8 cellular contexts compared by ENCODE assay signal in genomic region chr3:101849714-101850326, GRCh38. TPM values are rescaled to one million over a fixed set of nuclear protein-coding genes. Genes with fewer than 3 reads are reported as not detected.
A peak's percentile ranks its signal among the peaks of the same experiment; 100 is the strongest.
DNase-seq lines count a peak whose midpoint lies in the region; ATAC-seq, FAIRE-seq and TF ChIP-seq lines count a peak whose summit lies in the region.

No MANE protein-coding gene starts in this region.

- no peaks in the 10 kb centered on the region for H3K9me3 Mint-ChIP-seq in activated naive CD4-positive, alpha-beta T cell treated with anti-CD3 and anti-CD28 coated beads, Interleukin-2, amount 50 U/mL, for 72 hours

- H3K9me3 ChIP-seq in A549 = no peaks in the 10 kb centered on the region
- no peaks in the 10 kb centered on the region for H3K9me3 ChIP-seq in right atrium auricular region
- H3K9me3 ChIP-seq in sigmoid colon = no peaks in the 10 kb centered on the region

- peak overlapping the region; percentile 99 to 100 for H3K27ac Mint-ChIP-seq in activated naive CD4-positive, alpha-beta T cell treated with anti-CD3 and anti-CD28 coated beads, Interleukin-2, amount 50 U/mL, for 72 hours

- TF ChIP-seq RAD21 in A549 (conservative IDR thresholded peaks at IDR 0.05 in 1 of 2, IDR thresholded peaks at IDR 0.05 in 1 of 2) = peak in 1 of 2 experiments; percentile 40; a peak in 2 of 5 replicates

- H3K4me3 ChIP-seq in A549 (peak overlapping the region; percentile 84), right atrium auricular region (peak overlapping the region; percentile 86 to 94), sigmoid colon (peak overlapping the region; percentile 69 to 95 (median 92))

- peak overlapping the region; percentile 96 to 98 for H3K27ac ChIP-seq in A549
- peak overlapping the region; percentile 90 for H3K27ac ChIP-seq in RWPE1
- peak overlapping the region; percentile 98 to 99 for H3K27ac ChIP-seq in right atrium auricular region
- peak overlapping the region; percentile 94 to 99 (median 98) for H3K27ac ChIP-seq in sigmoid colon

- TF ChIP-seq CTCF in A549 (IDR thresholded peaks at IDR 0.05) (peak; percentile 26; the same call in 2 of the 3 replicates), RWPE1 (conservative IDR thresholded peaks at IDR 0.05; ENCODE audit: low read depth) (0 out of 2 replicates have a peak, but pooled peaks have one; percentile 14), right atrium auricular region (IDR thresholded peaks at IDR 0.05) (peak in 1 of 2 donors; percentile 8), sigmoid colon (IDR thresholded peaks at IDR 0.05) (no peak)

- WGBS in A549 (ENCODE audit: missing lambda C conversion rate) = 2% methylated on average over 27 of the region's 67 CpGs
- WGBS in sigmoid colon, 2 donors = 0% methylated on average over 67 of the region's 67 CpGs

- peak; percentile 50 to 55 for ATAC-seq in A549
- ATAC-seq in GM18508 (IDR thresholded peaks at IDR 0.05; ENCODE audit: insufficient read depth, unreplicated experiment) = peak; percentile 8
- ATAC-seq in HG03025 (IDR thresholded peaks at IDR 0.05; ENCODE audit: low FRiP score, unreplicated experiment) = peak; percentile 35
- peak; percentile 21 to 30 for ATAC-seq in activated naive CD4-positive, alpha-beta T cell treated with anti-CD3 and anti-CD28 coated beads, Interleukin-2, amount 50 U/mL, for 72 hours

- H3K27me3 ChIP-seq in right atrium auricular region (no peaks in the 10 kb centered on the region), sigmoid colon (no peaks in the 10 kb centered on the region)

- FAIRE-seq in A549 (lab: Jason Lieb, UNC) = no peak

- intact Hi-C loops in sigmoid colon (cut with DNase I) = loop anchor here (1.0 to 5.0 kb wide), 7 partner anchors 21 to 377 kb away; partner anchors contain the start of genes NXPE3 and ZBTB11

- H3K36me3 ChIP-seq in right atrium auricular region = peaks cover 32% of the 10 kb centered on the region
- H3K36me3 ChIP-seq in sigmoid colon = peaks cover 26 to 31% (median 27%) of the 10 kb centered on the region in 4 donors

- DNase-seq in A549 (ENCODE audit: low read depth in 1 of 2, low spot score in 1 of 2) = peak in 1 of 2 experiments; percentile 30
- no peak for DNase-seq in RWPE1 (ENCODE audit: low spot score)
- peak; percentile 57 to 75 for DNase-seq in activated naive CD4-positive, alpha-beta T cell treated with anti-CD3 and anti-CD28 coated beads, Interleukin-2, amount 50 U/mL, for 72 hours (ENCODE audit: low spot score in 2 of 2)
- no peak for DNase-seq in right atrium auricular region (ENCODE audit: low spot score)
- DNase-seq in sigmoid colon = peak; percentile 74
- DNase-seq in HuH-7 (ENCODE audit: low spot score) = no peak

- CTCF ChIA-PET in A549 (lab: Yijun Ruan, JAX) (interaction anchor here (0.5 to 2.2 kb wide), 11 partner anchors 10 to 376 kb away, joined by 3 to 14 read pairs (median 3); no protein-coding TSS in a partner anchor), RWPE1 (lab: Yijun Ruan, JAX) (interaction anchor here (0.6 to 1.4 kb wide), 4 partner anchors 22 to 375 kb away, joined by 4 to 7 read pairs (median 4); no protein-coding TSS in a partner anchor)

- POLR2A ChIA-PET in A549 (lab: Yijun Ruan, JAX) (interaction anchor here (0.6 to 2.9 kb wide), 35 partner anchors 8 to 379 kb away, joined by 3 to 37 read pairs (median 6); partner anchors contain the start of genes CEP97 and NXPE3), RWPE1 (lab: Yijun Ruan, JAX; ENCODE audit: low non-redundant PET) (interaction anchor here (0.6 to 2.0 kb wide), 7 partner anchors 8 to 310 kb away, joined by 3 to 15 read pairs (median 3); no protein-coding TSS in a partner anchor)

- TF ChIP-seq EP300 in A549 (IDR thresholded peaks at IDR 0.05) (no peak), sigmoid colon (IDR thresholded peaks at IDR 0.05) (no peak)

- TF ChIP-seq POLR2A in A549 (IDR thresholded peaks at IDR 0.05; ENCODE audit: low read length) (no peak), sigmoid colon (IDR thresholded peaks at IDR 0.05) (no peak)

- H3K36me3 Mint-ChIP-seq in activated naive CD4-positive, alpha-beta T cell treated with anti-CD3 and anti-CD28 coated beads, Interleukin-2, amount 50 U/mL, for 72 hours = peaks cover 50 to 52% of the 10 kb centered on the region in 2 donors

- H3K4me2 ChIP-seq in A549 = peak overlapping the region; percentile 90

- H3K4me1 ChIP-seq in A549 (peaks cover 46% of the 10 kb centered on the region), right atrium auricular region (peaks cover 0 to 24% of the 10 kb centered on the region in 2 donors), sigmoid colon (peaks cover 0 to 40% (median 27%) of the 10 kb centered on the region in 4 donors)

TF ChIP-seq in A549, 52 proteins besides CTCF, POLR2A, EP300 and RAD21:
- TF ChIP-seq JUN (IDR thresholded peaks at IDR 0.05) = peak; percentile 11 to 79; a peak in 4 of 5 replicates
- no peak for TF ChIP-seq RNF2 (IDR thresholded peaks at IDR 0.05; ENCODE audit: borderline replicate concordance, low read depth)

RNA-seq across cellular contexts. Expression of gene NFKBIZ, which starts 0.5 kb away (rescaled TPM):
- polyA plus RNA-seq in A549 (2011; rRNA removed) = 32.9 and 36.1 TPM in 2 replicates
- 10.4 and 12.9 TPM in 2 replicates for polyA plus RNA-seq in A549 (2012; cell fraction: cytosol; rRNA removed)
- 63.5 and 66.0 TPM in 2 replicates for polyA plus RNA-seq in A549 (2012; cell fraction: nucleus; rRNA removed)
- 14.4 to 19.8 TPM (median 16.6 TPM) in 3 replicates for polyA plus RNA-seq in A549 (2017; fragmentation: RNase III; extraction: RNeasy Plus Mini Kit Qiagen cat#74134 plus additional on column Dnase treatment)
- 108 and 121 TPM in 2 replicates for polyA minus RNA-seq in A549 (2011; rRNA and poly(A)+ RNA removed)
- 10 to 100 TPM; 57.3 to 62.6 TPM for total RNA-seq in activated naive CD4-positive, alpha-beta T cell treated with anti-CD3 and anti-CD28 coated beads, Interleukin-2, amount 50 U/mL, for 72 hours
- total RNA-seq in right atrium auricular region = 10 to 100 TPM; 26.6 to 28.7 TPM
- total RNA-seq in sigmoid colon = 100 to 1,000 TPM in 1 of 4 donors, 10 to 100 TPM in 3; 49.9 to 121 (median 58.1) TPM
- polyA plus RNA-seq in sigmoid colon = 10 to 100 TPM in 2 of 3 donors, 1 to 10 TPM in 1; 4.2 to 55.0 (median 14.3) TPM

Comparison
In these comparisons a context has a peak if more than half of its experiments do, and no peak if none do; other contexts are left out.
1. DNase-seq: peak in activated naive CD4-positive, alpha-beta T cell treated with anti-CD3 and anti-CD28 coated beads, Interleukin-2, amount 50 U/mL, for 72 hours (2 of 2) and sigmoid colon (single experiment); none in RWPE1 (single experiment), right atrium auricular region (single experiment) and HuH-7 (single experiment).
2. CTCF ChIP-seq: peak in A549 (single experiment) and RWPE1 (single experiment); none in sigmoid colon (0 of 4).
3. Peak in every context shown above with its lines, with median percentiles within 50 percentile points of each other: ATAC-seq, H3K27ac ChIP-seq and H3K4me3 ChIP-seq.